In genomic region chr4:76448211-76448610, GRCh38 we compare ENCODE assay signal across 28 cellular contexts. TPM values are rescaled to one million over a fixed set of nuclear protein-coding genes. Genes with fewer than 3 reads are reported as not detected.
"Had no signal": no experiment of that assay in that cellular context is flagged by ENCODE, and none has a peak within 500 bp of the region (broad histone marks: within the 10 kb centered on the region; RNA-seq: fewer than 3 reads in every experiment).

No MANE protein-coding gene starts in this region.

- H3K9me2 ChIP-seq: SK-N-SH had no signal

- H3K9me3 ChIP-seq: Peyer's patch, SJCRH30, SK-N-SH had no signal

- DNase-seq: activated CD4-positive, alpha-beta memory T cell treated with anti-CD3 and anti-CD28 coated beads for 36 hours; activated CD4-positive, alpha-beta T cell treated with anti-CD3 and anti-CD28 coated beads, Interleukin-2, amount 10 ng/mL, durations not matched to agents 7 days and 5 days; activated CD4-positive, CD25-positive, alpha-beta regulatory T cell; activated CD8-positive, alpha-beta memory T cell treated with anti-CD3 and anti-CD28 coated beads for 24 hours; activated gamma-delta T cell; activated naive CD4-positive, alpha-beta T cell treated with anti-CD3 and anti-CD28 coated beads for 36 hours; activated T-cell treated with anti-CD3 and anti-CD28 coated beads, Interleukin-2, amount 50 U/mL, for 4 hours; Kasumi-1; KBM-7; NCI-H1048; NCI-H1417; NCI-H1930; NCI-H2107; NCI-H510A treated with DMSO at 0.1 percent for 48 hours; NCI-H69; NK-92 treated with Interleukin-12 subunit alpha and Interleukin-12 subunit beta, amount 100 ng/mL, for 24 hours; OCI-M1; Peyer's patch; Right ventricle myocardium superior; SJCRH30; SK-N-SH; T-helper 1 cell had no signal

- H3K4me2 ChIP-seq: SK-N-SH had no signal

- H3K9me3 Mint-ChIP-seq: activated CD4-positive, alpha-beta memory T cell treated with anti-CD3 and anti-CD28 coated beads for 36 hours; activated CD4-positive, alpha-beta T cell treated with anti-CD3 and anti-CD28 coated beads, Interleukin-2, amount 10 ng/mL, durations not matched to agents 7 days and 5 days; activated naive CD4-positive, alpha-beta T cell treated with anti-CD3 and anti-CD28 coated beads for 36 hours; activated T-cell treated with anti-CD3 and anti-CD28 coated beads, Interleukin-2, amount 50 U/mL, for 4 hours; activated T-helper 17 cell treated with anti-CD3 and anti-CD28 coated beads, Interleukin-2, amount 50 U/mL, for 72 hours had no signal

- H3K4me1 Mint-ChIP-seq: activated CD4-positive, alpha-beta T cell treated with anti-CD3 and anti-CD28 coated beads, Interleukin-2, amount 10 ng/mL, durations not matched to agents 7 days and 5 days; activated T-helper 17 cell treated with anti-CD3 and anti-CD28 coated beads, Interleukin-2, amount 50 U/mL, for 72 hours had no signal

- H3K4me3 ChIP-seq: Peyer's patch, SJCRH30 had no signal

- H3K4me3 Mint-ChIP-seq: activated CD4-positive, alpha-beta memory T cell treated with anti-CD3 and anti-CD28 coated beads for 36 hours; activated CD4-positive, alpha-beta T cell treated with anti-CD3 and anti-CD28 coated beads, Interleukin-2, amount 10 ng/mL, durations not matched to agents 7 days and 5 days; activated naive CD4-positive, alpha-beta T cell treated with anti-CD3 and anti-CD28 coated beads for 36 hours; activated naive CD8-positive, alpha-beta T cell; activated T-cell treated with anti-CD3 and anti-CD28 coated beads, Interleukin-2, amount 50 U/mL, for 4 hours; activated T-helper 17 cell treated with anti-CD3 and anti-CD28 coated beads, Interleukin-2, amount 50 U/mL, for 72 hours had no signal

- H3K27ac Mint-ChIP-seq: activated CD4-positive, alpha-beta memory T cell treated with anti-CD3 and anti-CD28 coated beads for 36 hours; activated CD4-positive, alpha-beta T cell treated with anti-CD3 and anti-CD28 coated beads, Interleukin-2, amount 10 ng/mL, durations not matched to agents 7 days and 5 days; activated naive CD4-positive, alpha-beta T cell treated with anti-CD3 and anti-CD28 coated beads for 36 hours; activated naive CD8-positive, alpha-beta T cell; activated T-helper 17 cell treated with anti-CD3 and anti-CD28 coated beads, Interleukin-2, amount 50 U/mL, for 72 hours had no signal

- ATAC-seq: activated T-cell treated with anti-CD3 and anti-CD28 coated beads, Interleukin-2, amount 50 U/mL, for 4 hours; activated T-helper 17 cell treated with anti-CD3 and anti-CD28 coated beads, Interleukin-2, amount 50 U/mL, for 72 hours had no signal

- H3K4me1 ChIP-seq: Peyer's patch had no signal

- H3K9ac ChIP-seq: SK-N-SH had no signal

- H3K36me3 ChIP-seq: Peyer's patch, SJCRH30 had no signal

- H3K36me3 Mint-ChIP-seq: activated CD4-positive, alpha-beta memory T cell treated with anti-CD3 and anti-CD28 coated beads for 36 hours; activated naive CD8-positive, alpha-beta T cell had no signal

- H3K27ac ChIP-seq: Peyer's patch, RWPE1, SJCRH30, VCaP had no signal

- H3K27me3 ChIP-seq: Peyer's patch, SJCRH30 had no signal

RNA-seq across cellular contexts. Expression of gene SHROOM3, which starts 13.2 kb away (rescaled TPM):
- total RNA-seq: activated CD4-positive, alpha-beta memory T cell treated with anti-CD3 and anti-CD28 coated beads for 36 hours; activated CD4-positive, alpha-beta T cell treated with anti-CD3 and anti-CD28 coated beads, Interleukin-2, amount 10 ng/mL, durations not matched to agents 7 days and 5 days; activated T-helper 17 cell treated with anti-CD3 and anti-CD28 coated beads, Interleukin-2, amount 50 U/mL, for 72 hours; T-helper 2 cell treated with Interferon-gamma antibody and Interleukin-4, amounts not matched to agents 100 ng/mL and 5 ng/mL, for 36 hours had no signal

RNA-seq across cellular contexts. Expression of gene CCDC158, which starts 27.3 kb away (rescaled TPM):
- total RNA-seq: activated CD4-positive, alpha-beta memory T cell treated with anti-CD3 and anti-CD28 coated beads for 36 hours; activated CD4-positive, alpha-beta T cell treated with anti-CD3 and anti-CD28 coated beads, Interleukin-2, amount 10 ng/mL, durations not matched to agents 7 days and 5 days; activated naive CD4-positive, alpha-beta T cell treated with anti-CD3 and anti-CD28 coated beads for 36 hours; activated T-cell treated with anti-CD3 and anti-CD28 coated beads, Interleukin-2, amount 50 U/mL, for 4 hours; activated T-helper 17 cell treated with anti-CD3 and anti-CD28 coated beads, Interleukin-2, amount 50 U/mL, for 72 hours; M059J; Peyer's patch; SJCRH30; T-helper 2 cell treated with Interferon-gamma antibody and Interleukin-4, amounts not matched to agents 100 ng/mL and 5 ng/mL, for 36 hours had no signal
- polyA plus RNA-seq: SK-N-SH had no signal
